8 cellular contexts compared by ENCODE assay signal in the genomic region with DNA sequence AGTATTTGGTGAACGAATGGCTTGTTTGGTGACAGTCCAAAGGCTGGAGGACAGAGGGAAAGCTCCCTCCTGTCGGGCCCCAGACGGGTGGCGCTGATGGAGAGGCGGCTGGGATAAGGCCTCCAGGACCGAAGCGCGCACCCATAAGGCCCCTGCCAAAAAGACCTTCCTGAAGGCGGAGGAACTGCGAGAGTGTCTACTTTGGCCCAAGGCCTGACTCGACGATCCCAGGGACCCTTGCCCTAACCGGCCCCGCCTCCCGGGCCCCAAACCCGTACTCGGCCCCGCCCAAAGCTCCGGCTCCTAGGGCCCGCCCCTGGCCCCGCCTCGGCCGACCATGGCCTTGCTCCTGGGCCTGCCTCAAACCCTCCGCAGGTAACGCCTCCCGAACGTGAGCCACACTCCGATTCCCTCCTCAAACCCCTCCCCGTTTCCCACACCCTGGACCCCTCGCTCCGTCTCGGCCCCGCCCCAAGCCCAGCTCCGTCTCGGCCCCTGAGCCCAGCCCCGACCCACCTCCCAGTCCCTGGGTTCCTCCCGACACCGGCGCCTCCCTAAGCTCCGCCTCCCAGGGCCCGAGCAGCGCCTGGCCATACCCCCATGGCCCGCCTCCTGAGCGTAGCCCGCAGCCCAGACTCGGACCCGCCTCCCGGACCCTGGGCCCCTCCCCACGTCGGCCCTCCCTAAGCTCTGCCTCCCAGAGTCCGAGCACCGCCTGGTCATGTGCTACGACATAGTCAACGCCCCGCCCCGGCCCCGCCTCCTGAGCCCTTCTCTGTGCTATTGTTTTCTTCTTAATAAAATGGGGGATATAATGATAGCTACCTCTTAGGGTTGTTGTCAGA.
DNase-seq lines count a peak whose midpoint lies in the region; ATAC-seq and TF ChIP-seq lines count a peak whose summit lies in the region.

No MANE protein-coding gene starts in this region.

- POLR2A ChIA-PET in GM10248 (lab: Yijun Ruan, JAX), result no interaction called here

- H3K4me1 ChIP-seq in vagina, result peaks cover 6% of the 10 kb centered on the region

- peak overlapping the region; percentile 84 for H3K27ac ChIP-seq in vagina

- no peak for TF ChIP-seq POLR2A in vagina (IDR thresholded peaks at IDR 0.05)

- H3K4me3 ChIP-seq in astrocyte of the spinal cord (ENCODE audit: low read depth, low read length) (peak overlapping the region; percentile 26), vagina (peak overlapping the region; percentile 58 to 59)

- CTCF ChIA-PET in GM10248 (lab: Yijun Ruan, JAX), result interaction anchor here (1.1 to 1.8 kb wide), 4 partner anchors 12 to 324 kb away, joined by 4 to 7 read pairs (median 4); no protein-coding TSS in a partner anchor

- TF ChIP-seq CTCF in GM10248 (IDR thresholded peaks at IDR 0.05; ENCODE audit: control extremely low read depth, extremely low read depth, low read depth, missing control alignments) (no peak), astrocyte of the spinal cord (IDR thresholded peaks at IDR 0.05; ENCODE audit: low read depth, low read length) (no peak), vagina (IDR thresholded peaks at IDR 0.05) (no peak)

- DNase-seq in GM10248 (ENCODE audit: extremely low spot score), result peak; percentile 82
- peak; percentile 83 for DNase-seq in NCI-H1105 treated with DMSO at 0.1 percent for 48 hours (lab: John Stamatoyannopoulos, UW)
- DNase-seq in T-helper 9 cell, result peak; percentile 82
- peak; percentile 52 for DNase-seq in astrocyte of the spinal cord (ENCODE audit: low read depth, low spot score)
- peak; percentile 92 to 93 for DNase-seq in hippocampal formation (lab: John Stamatoyannopoulos, UW)
- DNase-seq in renal cortical epithelial cell (ENCODE audit: low read depth), result peak; percentile 80
- DNase-seq in vagina (ENCODE audit: extremely low spot score in 2 of 2), result peak; percentile 96 to 97

- intact Hi-C loops in vagina (cut with DNase I), result no loop called here

- H3K9me3 ChIP-seq in vagina, result no peaks in the 10 kb centered on the region

- in situ Hi-C loops in astrocyte of the spinal cord (cut with HindIII; ENCODE audit: low sequenced_read_pairs), result no loop called here

- no peaks in the 10 kb centered on the region for H3K36me3 ChIP-seq in vagina

- peak; percentile 100 for ATAC-seq in HG02642 (IDR thresholded peaks at IDR 0.05; ENCODE audit: poor library complexity, unreplicated experiment)

- no peaks in the 10 kb centered on the region for H3K27me3 ChIP-seq in vagina

Comparison
In these comparisons a context has a peak if more than half of its experiments do, and no peak if none do; other contexts are left out.
1. Peak in every context shown above with its lines: DNase-seq, ATAC-seq, H3K4me3 ChIP-seq and H3K27ac ChIP-seq.